12 cellular contexts compared by ENCODE assay signal in the genomic region with DNA sequence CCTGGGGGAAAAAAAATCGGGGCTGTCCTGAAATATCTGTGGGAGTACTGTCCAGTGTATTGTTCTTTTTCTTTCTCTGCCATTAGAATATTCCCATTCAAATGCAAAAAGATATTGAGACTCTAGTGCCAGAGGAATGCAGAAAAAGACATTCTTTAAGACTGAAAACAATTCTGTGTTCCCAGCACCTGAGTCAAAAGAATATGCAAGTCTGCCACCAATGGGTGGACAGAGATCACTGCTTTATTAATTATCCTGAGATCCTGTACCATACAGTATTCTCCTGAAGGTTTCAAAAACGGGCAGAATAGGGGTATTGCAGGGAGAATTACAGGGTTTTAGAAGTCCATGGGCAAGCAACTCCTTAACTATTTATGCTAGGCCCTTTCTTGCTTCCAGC.
DNase-seq lines count a peak whose midpoint lies in the region; ATAC-seq, FAIRE-seq and TF ChIP-seq lines count a peak whose summit lies in the region.
"Had no signal": no experiment of that assay in that cellular context is flagged by ENCODE, and none has a peak within 500 bp of the region (broad histone marks: within the 10 kb centered on the region; RNA-seq: fewer than 3 reads in every experiment).

No MANE protein-coding gene starts in this region.

- H4K20me1 ChIP-seq in SK-N-SH (ENCODE audit: insufficient read depth), result no peaks in the 10 kb centered on the region

- ATAC-seq in HG02610 (IDR thresholded peaks at IDR 0.05; ENCODE audit: unreplicated experiment), result no peak
- ATAC-seq in omental fat pad (ENCODE audit: low FRiP score), result no peak
- ATAC-seq: activated T-cell treated with anti-CD3 and anti-CD28 coated beads, Interleukin-2, amount 50 U/mL, for 4 hours had no signal

- POLR2A ChIA-PET in SK-N-SH (lab: Yijun Ruan, JAX), result no interaction called here

- FAIRE-seq in H54 (lab: Jason Lieb, UNC), result no peak

- H3K9me3 ChIP-seq in SK-N-SH, result no peaks in the 10 kb centered on the region
- H3K9me3 ChIP-seq: SJSA1 had no signal

- no peak overlapping the region for H2AFZ ChIP-seq in SK-N-SH (ENCODE audit: low read depth)

- peak overlapping the region in 1 of 2 experiments; percentile 16; a peak in 1 of 4 replicates for H3K27ac ChIP-seq in SK-N-SH (ENCODE audit: low read depth in 2 of 2, low read length in 1 of 2)
- H3K27ac ChIP-seq: epithelial cell of prostate, SJSA1 had no signal

- H3K36me3 ChIP-seq in SK-N-SH (replicated peaks in 1 of 2; ENCODE audit: control insufficient read depth in 1 of 2, insufficient read depth in 2 of 2, low read length in 1 of 2), result no peaks in the 10 kb centered on the region
- H3K36me3 ChIP-seq: SJSA1 had no signal

- TF ChIP-seq RAD21 in SK-N-SH (IDR thresholded peaks at IDR 0.05; ENCODE audit: low read length), result peak; percentile 62

- CTCF ChIA-PET in SK-N-SH (lab: Yijun Ruan, JAX), result interaction anchor here (1.0 to 1.2 kb wide), 2 partner anchors 181 to 393 kb away, joined by 3 read pairs; no protein-coding TSS in a partner anchor

- TF ChIP-seq CTCF in SK-N-SH (IDR thresholded peaks at IDR 0.05) (peak; percentile 48), omental fat pad (IDR thresholded peaks at IDR 0.05) (no peak)

- DNase-seq in A172 (ENCODE audit: low spot score), result peak; percentile 36
- DNase-seq in H4 (ENCODE audit: low spot score), result peak; percentile 31
- DNase-seq in SK-N-SH, result no peak
- DNase-seq in glomerular visceral epithelial cell (ENCODE audit: extremely low spot score), result peak; percentile 33
- DNase-seq in NCI-H2196 (lab: John Stamatoyannopoulos, UW; ENCODE audit: unreplicated experiment), result no peak
- no peak for DNase-seq in H54 (ENCODE audit: insufficient read length, low spot score)
- no peak for DNase-seq in omental fat pad (ENCODE audit: low spot score)
- DNase-seq: activated T-cell treated with anti-CD3 and anti-CD28 coated beads, Interleukin-2, amount 50 U/mL, for 4 hours; posterior cingulate gyrus had no signal

- H3K9me2 ChIP-seq in SK-N-SH, result no peaks in the 10 kb centered on the region

- no peaks in the 10 kb centered on the region for H3F3A ChIP-seq in SK-N-SH (replicated peaks; ENCODE audit: insufficient read depth)

- H3K27me3 ChIP-seq in SK-N-SH (ENCODE audit: insufficient read depth), result no peaks in the 10 kb centered on the region
- H3K27me3 ChIP-seq: SJSA1 had no signal

- TF ChIP-seq EP300 in SK-N-SH (IDR thresholded peaks at IDR 0.05; ENCODE audit: borderline replicate concordance in 1 of 2, low read depth in 1 of 2, low read length in 1 of 2), result no peak

- H3K4me3 ChIP-seq in SK-N-SH (ENCODE audit: low read depth in 2 of 2, low read length in 1 of 2), result no peak overlapping the region
- H3K4me3 ChIP-seq: SJSA1 had no signal

- no peak for TF ChIP-seq POLR2A in H54 (IDR thresholded peaks at IDR 0.05; ENCODE audit: low read depth, low read length)

- 33% methylated on average over 2 of the region's 2 CpGs for WGBS in SK-N-SH (ENCODE audit: low lambda C conversion rate)

- H3K4me1 ChIP-seq in SK-N-SH (ENCODE audit: control insufficient read depth in 1 of 2, insufficient read depth in 2 of 2, low read depth in 1 of 2, low read length in 1 of 2), result no peaks in the 10 kb centered on the region
- H3K4me1 ChIP-seq: SJSA1 had no signal

- H3K9ac ChIP-seq in SK-N-SH, result no peak overlapping the region

- no peak overlapping the region for H3K4me2 ChIP-seq in SK-N-SH

- H3K79me2 ChIP-seq in SK-N-SH (ENCODE audit: insufficient read depth), result no peaks in the 10 kb centered on the region

TF ChIP-seq in SK-N-SH, 30 proteins besides CTCF, POLR2A, EP300 and RAD21:
- no peak for TF ChIP-seq SIN3A (IDR thresholded peaks at IDR 0.05; ENCODE audit: borderline replicate concordance, low read depth, low read length)
- TF ChIP-seq CHD2 (IDR thresholded peaks at IDR 0.05; ENCODE audit: low read length, partially characterized antibody), result no peak
- TF ChIP-seq, protein P1, sequence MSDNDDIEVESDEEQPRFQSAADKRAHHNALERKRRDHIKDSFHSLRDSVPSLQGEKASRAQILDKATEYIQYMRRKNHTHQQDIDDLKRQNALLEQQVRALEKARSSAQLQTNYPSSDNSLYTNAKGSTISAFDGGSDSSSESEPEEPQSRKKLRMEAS (IDR thresholded peaks at IDR 0.05; ENCODE audit: low read depth), result no peak
- no peak for TF ChIP-seq MEF2A (IDR thresholded peaks at IDR 0.05; ENCODE audit: borderline replicate concordance, low read depth)
- peak; percentile 37 for TF ChIP-seq SMC3 (IDR thresholded peaks at IDR 0.05; ENCODE audit: low read depth, low read length)

Comparison
In these comparisons a context has a peak if more than half of its experiments do, and no peak if none do; other contexts are left out.
1. DNase-seq: peak in A172 (single experiment), H4 (single experiment) and glomerular visceral epithelial cell (single experiment); none in SK-N-SH (single experiment), NCI-H2196 (single experiment), H54 (single experiment) and omental fat pad (single experiment).